In the genomic region with DNA sequence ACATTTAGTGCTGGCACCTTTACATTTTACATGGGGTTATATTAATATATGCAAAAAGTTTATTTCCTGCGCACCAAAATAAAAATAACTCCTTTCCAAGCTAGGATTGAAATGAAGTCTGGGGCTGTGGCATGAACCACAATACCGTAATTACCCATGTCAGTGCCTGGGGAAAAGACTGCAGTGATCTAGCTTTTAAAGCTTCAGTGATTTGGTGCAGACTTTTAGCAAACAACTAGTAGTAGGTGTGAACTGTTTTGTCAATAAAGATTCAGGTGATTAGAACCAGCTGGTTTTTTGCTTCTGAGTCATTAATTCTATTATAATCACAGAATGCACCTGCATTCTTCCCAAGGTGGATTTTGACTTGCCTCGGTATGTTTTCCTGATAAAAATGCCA, we compare ENCODE assay signal across 1 cellular context.
TF ChIP-seq lines count a peak whose summit lies in the region.

No MANE protein-coding gene starts in this region.

TF ChIP-seq in K562, 482 proteins besides CTCF, POLR2A, EP300 and RAD21:
- TF ChIP-seq TCF7L2 (IDR thresholded peaks at IDR 0.05; ENCODE audit: low read depth, low read length) (no peak), SMARCA5 (IDR thresholded peaks at IDR 0.05) (no peak), ZFPM2 (CRISPR knock-in tag; IDR thresholded peaks at IDR 0.05) (no peak), STAT5B (CRISPR knock-in tag; IDR thresholded peaks at IDR 0.05) (no peak), KAT7 (CRISPR knock-in tag; IDR thresholded peaks at IDR 0.05; ENCODE audit: borderline replicate concordance) (no peak), CBFA2T2 (conservative IDR thresholded peaks at IDR 0.05) (no peak), MEF2D (tag; conservative IDR thresholded peaks at IDR 0.05; ENCODE audit: low read depth) (no peak), MNT (conservative IDR thresholded peaks at IDR 0.05) (no peak), ZNF436 (CRISPR knock-in tag; IDR thresholded peaks at IDR 0.05) (no peak), LARP7 (IDR thresholded peaks at IDR 0.05) (no peak), SRSF1 (IDR thresholded peaks at IDR 0.05; ENCODE audit: low read depth, low read length) (no peak), BRCA1 (IDR thresholded peaks at IDR 0.05) (no peak), BRCA1 (CRISPR knock-in tag; IDR thresholded peaks at IDR 0.05) (no peak), TRIM24 (IDR thresholded peaks at IDR 0.05) (no peak), ESRRB (CRISPR knock-in tag; IDR thresholded peaks at IDR 0.05; ENCODE audit: borderline replicate concordance) (no peak), ZNF431 (CRISPR knock-in tag; IDR thresholded peaks at IDR 0.05) (no peak), ERF (CRISPR knock-in tag; IDR thresholded peaks at IDR 0.05) (no peak), TRIM28 (IDR thresholded peaks at IDR 0.05) (no peak), MIER1 (IDR thresholded peaks at IDR 0.05; ENCODE audit: low read depth) (no peak)
- TF ChIP-seq, protein P1, sequence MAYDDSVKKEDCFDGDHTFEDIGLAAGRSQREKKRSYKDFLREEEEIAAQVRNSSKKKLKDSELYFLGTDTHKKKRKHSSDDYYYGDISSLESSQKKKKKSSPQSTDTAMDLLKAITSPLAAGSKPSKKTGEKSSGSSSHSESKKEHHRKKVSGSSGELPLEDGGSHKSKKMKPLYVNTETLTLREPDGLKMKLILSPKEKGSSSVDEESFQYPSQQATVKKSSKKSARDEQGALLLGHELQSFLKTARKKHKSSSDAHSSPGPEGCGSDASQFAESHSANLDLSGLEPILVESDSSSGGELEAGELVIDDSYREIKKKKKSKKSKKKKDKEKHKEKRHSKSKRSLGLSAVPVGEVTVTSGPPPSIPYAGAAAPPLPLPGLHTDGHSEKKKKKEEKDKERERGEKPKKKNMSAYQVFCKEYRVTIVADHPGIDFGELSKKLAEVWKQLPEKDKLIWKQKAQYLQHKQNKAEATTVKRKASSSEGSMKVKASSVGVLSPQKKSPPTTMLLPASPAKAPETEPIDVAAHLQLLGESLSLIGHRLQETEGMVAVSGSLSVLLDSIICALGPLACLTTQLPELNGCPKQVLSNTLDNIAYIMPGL (CRISPR knock-in tag; IDR thresholded peaks at IDR 0.05) = no peak
